In the genomic region with DNA sequence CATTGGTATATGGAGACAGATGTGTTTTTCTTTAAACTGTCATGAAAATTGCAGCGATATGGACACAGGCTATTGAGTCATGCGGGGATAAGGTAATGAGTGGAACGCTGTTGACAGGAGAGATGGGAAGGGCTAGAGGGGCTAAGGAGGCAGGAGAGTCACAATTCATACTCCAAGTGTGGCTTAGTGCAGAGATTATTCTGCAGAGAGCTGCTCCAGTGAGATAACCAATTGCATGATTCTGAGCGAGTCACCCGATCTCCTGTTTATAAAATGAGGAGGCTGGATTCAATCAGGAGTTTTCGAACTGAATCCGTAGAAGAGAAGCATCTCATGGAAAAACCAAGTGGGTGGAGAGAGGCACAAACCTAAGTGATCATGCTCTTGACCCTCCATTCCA, we compare ENCODE assay signal across 14 cellular contexts.
DNase-seq lines count a peak whose midpoint lies in the region; ATAC-seq lines count a peak whose summit lies in the region.
"Had no signal": no experiment of that assay in that cellular context is flagged by ENCODE, and none has a peak within 500 bp of the region (broad histone marks: within the 10 kb centered on the region; RNA-seq: fewer than 3 reads in every experiment).

No MANE protein-coding gene starts in this region.

- DNase-seq in Daoy (ENCODE audit: low read depth) (peak; percentile 40), RPMI7951 (ENCODE audit: low read depth) (peak; percentile 40), epithelial cell of prostate (ENCODE audit: low read depth, low spot score) (no peak)
- DNase-seq in natural killer cell treated with Interleukin-12 subunit alpha and Interleukin-12 subunit beta and Interleukin-15 and Interleukin-18, amount 100 ng/mL, for 72 hours (ENCODE audit: low spot score) = no peak
- DNase-seq: left lung, MM.1S, NCI-H2171 treated with DMSO at 0.1 percent for 48 hours, T-helper 2 cell, testis had no signal

- H3K27ac ChIP-seq in epithelial cell of prostate = peak overlapping the region; percentile 99
- H3K27ac ChIP-seq: left lung, testis had no signal

- peaks cover 53 to 54% of the 10 kb centered on the region in 2 donors for H3K4me1 Mint-ChIP-seq in natural killer cell treated with Interleukin-12 subunit alpha and Interleukin-12 subunit beta and Interleukin-15 and Interleukin-18, amount 100 ng/mL, for 72 hours (ENCODE audit: low read depth in 2 of 2)

- H3K9me3 Mint-ChIP-seq in natural killer cell treated with Interleukin-12 subunit alpha and Interleukin-12 subunit beta and Interleukin-15 and Interleukin-18, amount 100 ng/mL, for 72 hours = peaks cover 22% of the 10 kb centered on the region

- peaks cover 27% of the 10 kb centered on the region for H3K36me3 Mint-ChIP-seq in natural killer cell treated with Interleukin-12 subunit alpha and Interleukin-12 subunit beta and Interleukin-15 and Interleukin-18, amount 100 ng/mL, for 72 hours

- no peak overlapping the region for H3K4me3 Mint-ChIP-seq in natural killer cell treated with Interleukin-12 subunit alpha and Interleukin-12 subunit beta and Interleukin-15 and Interleukin-18, amount 100 ng/mL, for 72 hours
- H3K4me3 Mint-ChIP-seq: dendritic cell treated with granulocyte-macrophage colony-stimulating factor and Interleukin-4, amounts not matched to agents 40 ng/mL and 50 ng/mL, for 4 days had no signal

- H3K27ac Mint-ChIP-seq in natural killer cell treated with Interleukin-12 subunit alpha and Interleukin-12 subunit beta and Interleukin-15 and Interleukin-18, amount 100 ng/mL, for 72 hours = peak overlapping the region; percentile 48 to 88
- H3K27ac Mint-ChIP-seq: dendritic cell treated with granulocyte-macrophage colony-stimulating factor and Interleukin-4, amounts not matched to agents 40 ng/mL and 50 ng/mL, for 4 days had no signal

- ATAC-seq in natural killer cell treated with Interleukin-12 subunit alpha and Interleukin-12 subunit beta and Interleukin-15 and Interleukin-18, amount 100 ng/mL, for 72 hours = no peak
- ATAC-seq in GM21360 (IDR thresholded peaks at IDR 0.05; ENCODE audit: unreplicated experiment) = no peak
- ATAC-seq in GM19328 (IDR thresholded peaks at IDR 0.05; ENCODE audit: unreplicated experiment) = no peak
- no peak for ATAC-seq in HG02981 (IDR thresholded peaks at IDR 0.05; ENCODE audit: unreplicated experiment)
- ATAC-seq: activated naive CD4-positive, alpha-beta T cell treated with anti-CD3 and anti-CD28 coated beads, Interleukin-2, amount 50 U/mL, for 72 hours had no signal

- H3K27me3 Mint-ChIP-seq in natural killer cell treated with Interleukin-12 subunit alpha and Interleukin-12 subunit beta and Interleukin-15 and Interleukin-18, amount 100 ng/mL, for 72 hours = no peaks in the 10 kb centered on the region
- H3K27me3 Mint-ChIP-seq: dendritic cell treated with granulocyte-macrophage colony-stimulating factor and Interleukin-4, amounts not matched to agents 40 ng/mL and 50 ng/mL, for 4 days had no signal

Comparison
In these comparisons a context has a peak if more than half of its experiments do, and no peak if none do; other contexts are left out.
1. DNase-seq: peak in Daoy (single experiment) and RPMI7951 (single experiment); none in epithelial cell of prostate (single experiment) and natural killer cell treated with Interleukin-12 subunit alpha and Interleukin-12 subunit beta and Interleukin-15 and Interleukin-18, amount 100 ng/mL, for 72 hours (single experiment).